1 cellular context compared by ENCODE assay signal in genomic region chr7:75878769-75879596, GRCh38.
TF ChIP-seq lines count a peak whose summit lies in the region.

TSS of gene RHBDD2 (plus strand) at chr7:75879034. CDS start at chr7:75879083, 49 bp downstream.

TF ChIP-seq in HepG2, 621 proteins besides CTCF, POLR2A, EP300 and RAD21 (continued from another document and continues in another):
- TF ChIP-seq AHDC1 (CRISPR knock-in tag; IDR thresholded peaks at IDR 0.05; ENCODE audit: borderline replicate concordance) (no peak), ARNT (IDR thresholded peaks at IDR 0.05) (no peak), ZNF772 (CRISPR knock-in tag; IDR thresholded peaks at IDR 0.05) (peak; percentile 77), ZBTB8A (CRISPR knock-in tag; IDR thresholded peaks at IDR 0.05; ENCODE audit: borderline replicate concordance, low read depth) (no peak), POGZ (CRISPR knock-in tag; IDR thresholded peaks at IDR 0.05) (0 out of 2 replicates have a peak, but pooled peaks have one; percentile 41), HNF4G (IDR thresholded peaks at IDR 0.05; ENCODE audit: borderline replicate concordance, low read depth, low read length) (no peak), HNF4G (CRISPR knock-in tag; IDR thresholded peaks at IDR 0.05; ENCODE audit: borderline replicate concordance, low read depth) (0 out of 2 replicates have a peak, but pooled peaks have one; percentile 43), HNRNPLL (IDR thresholded peaks at IDR 0.05; ENCODE audit: low read depth, low read length, poor library complexity, severe bottlenecking) (peak; percentile 61), ARID3A (IDR thresholded peaks at IDR 0.05; ENCODE audit: low read depth, low read length) (no peak), RAD51 (IDR thresholded peaks at IDR 0.05; ENCODE audit: borderline replicate concordance) (no peak), TEAD2 (CRISPR knock-in tag; IDR thresholded peaks at IDR 0.05) (no peak), ZKSCAN8 (CRISPR knock-in tag; IDR thresholded peaks at IDR 0.05; ENCODE audit: borderline replicate concordance) (no peak), HOMEZ (CRISPR knock-in tag; IDR thresholded peaks at IDR 0.05; ENCODE audit: low read depth) (no peak), PLRG1 (conservative IDR thresholded peaks at IDR 0.05) (no peak), CENPBD1 (CRISPR knock-in tag; IDR thresholded peaks at IDR 0.05; ENCODE audit: borderline replicate concordance, low read depth) (no peak), RERE (CRISPR knock-in tag; IDR thresholded peaks at IDR 0.05; ENCODE audit: low read depth) (no peak), HOXD1 (CRISPR knock-in tag; IDR thresholded peaks at IDR 0.05) (peak; percentile 45; the same call in 1 of the 2 replicates), ZHX2 (IDR thresholded peaks at IDR 0.05; ENCODE audit: low read depth) (0 out of 2 replicates have a peak, but pooled peaks have one; percentile 43), ZHX2 (CRISPR knock-in tag; IDR thresholded peaks at IDR 0.05; ENCODE audit: borderline replicate concordance) (0 out of 2 replicates have a peak, but pooled peaks have one; percentile 69), ZNF790 (CRISPR knock-in tag; IDR thresholded peaks at IDR 0.05; ENCODE audit: borderline replicate concordance) (0 out of 2 replicates have a peak, but pooled peaks have one; percentile 56), ZNF710 (CRISPR knock-in tag; IDR thresholded peaks at IDR 0.05; ENCODE audit: borderline replicate concordance) (peak; percentile 44; the same call in 1 of the 2 replicates), E2F2 (CRISPR knock-in tag; IDR thresholded peaks at IDR 0.05; ENCODE audit: borderline replicate concordance) (0 out of 2 replicates have a peak, but pooled peaks have one; percentile 81), TBL1XR1 (IDR thresholded peaks at IDR 0.05; ENCODE audit: borderline replicate concordance, low read length, partially characterized antibody) (no peak), ZNF3 (CRISPR knock-in tag; IDR thresholded peaks at IDR 0.05) (no peak), ZNF337 (CRISPR knock-in tag; IDR thresholded peaks at IDR 0.05; ENCODE audit: borderline replicate concordance, low read depth) (no peak), MATR3 (CRISPR knock-in tag; IDR thresholded peaks at IDR 0.05) (no peak), ZNF274 (CRISPR knock-in tag; IDR thresholded peaks at IDR 0.05) (peak; percentile 96), NR2F2 (IDR thresholded peaks at IDR 0.05; ENCODE audit: borderline replicate concordance, low read depth) (no peak), XBP1 (CRISPR knock-in tag; IDR thresholded peaks at IDR 0.05) (no peak)
